Comparison of ENCODE assay signal across 8 cellular contexts in the genomic region with DNA sequence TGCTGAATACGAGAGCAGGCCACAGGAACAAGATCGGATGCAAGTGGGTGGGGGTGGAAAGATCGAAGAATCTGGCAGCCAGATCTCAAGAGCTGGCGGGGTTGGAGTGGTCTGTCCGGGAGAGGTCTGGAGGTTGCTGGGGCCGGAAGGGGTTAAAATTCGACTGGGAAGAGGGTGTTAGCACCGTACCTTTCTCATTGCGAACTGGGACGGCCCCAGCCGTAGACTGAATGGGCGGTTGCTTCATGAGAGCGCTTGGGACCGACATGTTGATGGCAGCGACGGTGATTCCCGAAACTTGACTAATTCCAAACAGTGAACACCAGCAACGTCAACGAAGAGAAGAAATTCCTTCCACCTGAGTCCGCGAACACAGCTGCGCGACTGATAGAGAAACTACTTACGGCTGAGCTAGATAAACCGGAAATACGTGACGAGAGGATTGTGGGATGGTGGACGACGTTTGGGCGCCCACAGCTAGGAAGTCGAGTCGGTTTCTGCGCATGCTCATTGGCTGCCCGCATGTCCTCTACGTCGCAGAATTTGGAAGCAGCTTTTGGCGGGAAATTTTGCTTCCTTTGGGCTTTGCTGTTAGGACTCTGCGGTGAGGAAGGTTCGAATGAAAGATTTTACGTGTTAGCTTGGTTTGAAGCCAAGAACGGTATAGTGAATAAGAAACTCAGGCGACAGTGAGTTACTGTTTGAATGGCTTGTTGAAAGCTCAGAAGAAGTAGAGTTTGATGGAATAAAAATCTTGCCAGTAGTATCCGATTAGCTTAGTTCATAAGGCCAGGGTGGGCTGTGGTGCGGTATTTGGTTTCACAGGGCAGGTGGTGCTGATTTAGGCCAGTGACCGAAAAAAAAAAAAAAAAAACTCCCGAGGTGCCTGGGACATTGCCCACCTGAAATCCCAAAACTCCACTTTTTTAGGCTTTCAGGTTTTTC. TPM values are rescaled to one million over a fixed set of nuclear protein-coding genes. Genes with fewer than 3 reads are reported as not detected.
DNase-seq lines count a peak whose midpoint lies in the region; ATAC-seq lines count a peak whose summit lies in the region.

A gene with protein sequence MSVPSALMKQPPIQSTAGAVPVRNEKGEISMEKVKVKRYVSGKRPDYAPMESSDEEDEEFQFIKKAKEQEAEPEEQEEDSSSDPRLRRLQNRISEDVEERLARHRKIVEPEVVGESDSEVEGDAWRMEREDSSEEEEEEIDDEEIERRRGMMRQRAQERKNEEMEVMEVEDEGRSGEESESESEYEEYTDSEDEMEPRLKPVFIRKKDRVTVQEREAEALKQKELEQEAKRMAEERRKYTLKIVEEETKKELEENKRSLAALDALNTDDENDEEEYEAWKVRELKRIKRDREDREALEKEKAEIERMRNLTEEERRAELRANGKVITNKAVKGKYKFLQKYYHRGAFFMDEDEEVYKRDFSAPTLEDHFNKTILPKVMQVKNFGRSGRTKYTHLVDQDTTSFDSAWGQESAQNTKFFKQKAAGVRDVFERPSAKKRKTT (minus strand): TSS at position 389 of the 945 bp plus-strand sequence. CDS start 121 bp downstream, at position 268.

- peak within 1 kb of the TSS; percentile 92 to 99 (median 99) for H3K27ac Mint-ChIP-seq in CD4-positive, alpha-beta memory T cell
- H3K27ac Mint-ChIP-seq in effector memory CD8-positive, alpha-beta T cell, result peak within 1 kb of the TSS; percentile 96 to 99

- no peaks in the 10 kb centered on the region for H3K27me3 Mint-ChIP-seq in CD4-positive, alpha-beta memory T cell
- no peaks in the 10 kb centered on the region for H3K27me3 Mint-ChIP-seq in effector memory CD8-positive, alpha-beta T cell

- H3K9me3 ChIP-seq in CD4-positive, alpha-beta memory T cell (ENCODE audit: control insufficient read depth in 1 of 2, low read length in 2 of 2), result no peaks in the 10 kb centered on the region

- peak within 1 kb of the TSS; percentile 92 to 100 for H3K4me3 ChIP-seq in CD4-positive, alpha-beta memory T cell (ENCODE audit: low read length in 2 of 2)

- no peaks in the 10 kb centered on the region for H3K9me3 Mint-ChIP-seq in CD4-positive, alpha-beta memory T cell
- no peaks in the 10 kb centered on the region for H3K9me3 Mint-ChIP-seq in effector memory CD8-positive, alpha-beta T cell

- CTCF ChIA-PET in CD4-positive, alpha-beta memory T cell (lab: Charles Lee; ENCODE audit: partially characterized antibody), result interaction anchor here (0.5 to 1.0 kb wide), 5 partner anchors 13 to 48 kb away, joined by 3 to 5 read pairs (median 3); a partner anchor contains a TSS

- no peaks in the 10 kb centered on the region for H3K36me3 ChIP-seq in CD4-positive, alpha-beta memory T cell (ENCODE audit: insufficient read depth, low read length)

- POLR2A ChIA-PET in CD4-positive, alpha-beta memory T cell (lab: Charles Lee; ENCODE audit: partially characterized antibody), result interaction anchor here (0.8 to 8.9 kb wide), 15 partner anchors 9 to 712 kb away, joined by 3 to 92 read pairs (median 4); a partner anchor contains a TSS

- peaks cover 4 to 15% of the 10 kb centered on the region in 2 donors for H3K36me3 Mint-ChIP-seq in CD4-positive, alpha-beta memory T cell
- H3K36me3 Mint-ChIP-seq in effector memory CD8-positive, alpha-beta T cell (ENCODE audit: insufficient read depth), result peaks cover 21% of the 10 kb centered on the region

- peaks cover 67% of the 10 kb centered on the region for H3K4me1 ChIP-seq in CD4-positive, alpha-beta memory T cell (ENCODE audit: insufficient read depth, low read length)

- intact Hi-C loops in CD4-positive, alpha-beta memory T cell (cut with micrococcal nuclease), result loop anchor here (1.0 to 10.0 kb wide), 6 partner anchors 24 to 603 kb away; a partner anchor contains a TSS

- DNase-seq in CD4-positive, alpha-beta memory T cell, result peak; percentile 88 to 95 (median 93)
- peak; percentile 95 for DNase-seq in HT1080 (ENCODE audit: low read depth)
- DNase-seq in NOMO-1 treated with DMSO at 0.1 percent for 48 hours (lab: John Stamatoyannopoulos, UW; ENCODE audit: unreplicated experiment), result peak; percentile 95
- peak; percentile 78 to 91 for DNase-seq in activated CD8-positive, alpha-beta memory T cell treated with anti-CD3 and anti-CD28 coated beads for 4 hours (ENCODE audit: low read depth in 2 of 2)
- peak; percentile 83 to 88 (median 85) for DNase-seq in effector memory CD8-positive, alpha-beta T cell
- peak; percentile 98 for DNase-seq in medulla oblongata (ENCODE audit: extremely low spot score)
- DNase-seq in stimulated activated CD8-positive, alpha-beta memory T cell treated with anti-CD3 and anti-CD28 coated beads, Interleukin-12 subunit alpha, Interleukin-12 subunit beta, amount 100 ng/mL, for 1 hour (ENCODE audit: low read depth), result peak; percentile 86

- H3K4me3 Mint-ChIP-seq in CD4-positive, alpha-beta memory T cell, result peak within 1 kb of the TSS; percentile 96 to 99 (median 98)
- H3K4me3 Mint-ChIP-seq in effector memory CD8-positive, alpha-beta T cell, result peak within 1 kb of the TSS; percentile 98 to 99

- H3K4me1 Mint-ChIP-seq in CD4-positive, alpha-beta memory T cell, result peaks cover 29 to 71% (median 52%) of the 10 kb centered on the region in 4 donors
- peaks cover 29 to 45% of the 10 kb centered on the region in 2 donors for H3K4me1 Mint-ChIP-seq in effector memory CD8-positive, alpha-beta T cell (ENCODE audit: low read depth in 2 of 2)

- H3K27me3 ChIP-seq in CD4-positive, alpha-beta memory T cell (ENCODE audit: insufficient read depth, low read length), result no peaks in the 10 kb centered on the region

- peak; percentile 60 for ATAC-seq in GM19467 (IDR thresholded peaks at IDR 0.05; ENCODE audit: unreplicated experiment)
- peak; percentile 88 for ATAC-seq in effector memory CD8-positive, alpha-beta T cell (replicated peaks)

- peak within 1 kb of the TSS; percentile 99 for H3K27ac ChIP-seq in CD4-positive, alpha-beta memory T cell (ENCODE audit: low read depth, low read length)

RNA-seq across cellular contexts. Expression of the gene that starts here (rescaled TPM):
- 10 to 100 TPM; 24.9 to 25.9 TPM for total RNA-seq in CD4-positive, alpha-beta memory T cell
- polyA plus RNA-seq in CD4-positive, alpha-beta memory T cell, result 10 to 100 TPM in 1 of 2 donors, 1 to 10 TPM in 1; 5.4 to 22.5 TPM
- total RNA-seq in HT1080 (2014; rRNA removed; shearing (Covaris generic)), result 21.7 and 23.8 TPM in 2 replicates
- polyA plus RNA-seq in HT1080 (2015; cell fraction: cytosol; rRNA removed), result 20.0 and 23.6 TPM in 2 replicates
- 33.4 and 35.7 TPM in 2 replicates for polyA plus RNA-seq in HT1080 (2015; cell fraction: nucleus; rRNA removed)

Comparison
In these comparisons a context has a peak if more than half of its experiments do, and no peak if none do; other contexts are left out.
1. Peak in every context shown above with its lines: DNase-seq, ATAC-seq, H3K4me3 ChIP-seq and H3K27ac ChIP-seq.